ENCODE assay signal across 10 cellular contexts in the genomic region with DNA sequence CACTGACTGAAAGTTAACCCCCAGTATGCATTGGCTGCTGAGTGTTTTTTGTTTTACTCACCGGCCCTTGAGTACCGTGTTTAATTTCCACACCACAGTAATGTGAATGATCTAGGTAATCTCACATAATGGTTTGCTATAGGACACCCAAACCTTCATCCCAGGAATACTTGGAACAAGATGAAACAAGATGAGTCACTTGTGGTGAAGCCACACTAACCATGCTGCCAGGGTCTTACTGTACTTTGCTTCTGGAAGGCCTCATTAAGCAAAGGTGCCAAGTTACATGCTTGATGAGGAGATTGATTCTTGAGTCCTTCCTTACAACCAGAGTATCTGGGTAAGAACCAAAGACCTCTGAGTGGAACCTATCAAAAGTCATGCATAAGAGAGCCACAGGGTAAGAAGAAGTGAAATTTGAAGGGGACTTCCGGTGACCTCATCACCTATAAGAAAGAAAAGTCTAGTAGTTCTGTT.
DNase-seq lines count a peak whose midpoint lies in the region; ATAC-seq, FAIRE-seq and TF ChIP-seq lines count a peak whose summit lies in the region.
"Had no signal": no experiment of that assay in that cellular context is flagged by ENCODE, and none has a peak within 500 bp of the region (broad histone marks: within the 10 kb centered on the region; RNA-seq: fewer than 3 reads in every experiment).

No MANE protein-coding gene starts in this region.

- H3K4me3 ChIP-seq in breast epithelium (no peak overlapping the region), astrocyte of the cerebellum (ENCODE audit: low read depth, low read length) (no peak overlapping the region)

- ATAC-seq in HG03159 (IDR thresholded peaks at IDR 0.05; ENCODE audit: unreplicated experiment), result peak; percentile 84
- no peak for ATAC-seq in HG03095 (IDR thresholded peaks at IDR 0.05; ENCODE audit: unreplicated experiment)

- H3K36me3 Mint-ChIP-seq in MCF 10A (ENCODE audit: insufficient read depth, unreplicated experiment), result no peaks in the 10 kb centered on the region
- H3K36me3 Mint-ChIP-seq: CD14-positive monocyte had no signal

- no peak overlapping the region for H3K27ac ChIP-seq in breast epithelium

- H3K27ac Mint-ChIP-seq in MCF 10A (ENCODE audit: low read depth, unreplicated experiment), result no peak overlapping the region
- H3K27ac Mint-ChIP-seq: CD14-positive monocyte had no signal

- no TSS peak for BruUV-seq in MCF 10A (replicated peaks; lab: Mats Ljungman, UMichigan)

- no peaks in the 10 kb centered on the region for H3K27me3 Mint-ChIP-seq in MCF 10A (ENCODE audit: insufficient read depth, unreplicated experiment)

- in situ Hi-C loops in astrocyte of the cerebellum (cut with HindIII; ENCODE audit: low sequenced_read_pairs), result no loop called here

- no peaks in the 10 kb centered on the region for H3K36me3 ChIP-seq in breast epithelium

- H3K9me3 ChIP-seq in breast epithelium, result no peaks in the 10 kb centered on the region

- H3K4me1 Mint-ChIP-seq in MCF 10A (ENCODE audit: insufficient read depth, unreplicated experiment), result peaks cover 16% of the 10 kb centered on the region
- H3K4me1 Mint-ChIP-seq: CD14-positive monocyte had no signal

- DNase-seq in MCF 10A (ENCODE audit: unreplicated experiment) (peak; percentile 88), breast epithelium (ENCODE audit: low spot score in 2 of 2) (no peak), astrocyte of the cerebellum (ENCODE audit: low read depth) (peak; percentile 99), urothelium cell line (ENCODE audit: low spot score) (peak; percentile 74), OCI-M1 (lab: John Stamatoyannopoulos, UW) (no peak), mucosa of gallbladder (ENCODE audit: low spot score) (no peak)
- DNase-seq: NCI-H187 treated with DMSO at 0.1 percent for 48 hours had no signal

- FAIRE-seq in urothelium cell line (lab: Jason Lieb, UNC), result peak; percentile 69

- no peak for TF ChIP-seq POLR2A in breast epithelium (IDR thresholded peaks at IDR 0.05)

- no peaks in the 10 kb centered on the region for H3K9me3 Mint-ChIP-seq in MCF 10A (ENCODE audit: unreplicated experiment)

- H3K27me3 ChIP-seq in breast epithelium, result no peaks in the 10 kb centered on the region

- H3K4me1 ChIP-seq in breast epithelium, result no peaks in the 10 kb centered on the region

- TF ChIP-seq CTCF in MCF 10A (IDR thresholded peaks at IDR 0.05; ENCODE audit: unreplicated experiment) (no peak), breast epithelium (IDR thresholded peaks at IDR 0.05) (no peak), astrocyte of the cerebellum (IDR thresholded peaks at IDR 0.05; ENCODE audit: low read depth, low read length, missing control alignments) (no peak)

- CTCF ChIA-PET in MCF 10A (lab: Yijun Ruan, JAX), result no interaction called here

- H3K4me3 Mint-ChIP-seq in MCF 10A (ENCODE audit: unreplicated experiment), result no peak overlapping the region
- H3K4me3 Mint-ChIP-seq: CD14-positive monocyte had no signal

- intact Hi-C loops in MCF 10A (cut with micrococcal nuclease) (no loop called here), breast epithelium (cut with DNase I; ENCODE audit: low total_unique reads) (no loop called here)

- POLR2A ChIA-PET in MCF 10A (lab: Yijun Ruan, JAX), result no interaction called here

Comparison
In these comparisons a context has a peak if more than half of its experiments do, and no peak if none do; other contexts are left out.
1. DNase-seq: peak in MCF 10A (single experiment), astrocyte of the cerebellum (single experiment) and urothelium cell line (single experiment); none in breast epithelium (0 of 2), OCI-M1 (single experiment) and mucosa of gallbladder (single experiment).